Comparison of ENCODE assay signal across 8 cellular contexts in genomic region chr14:62162998-62163589, GRCh38.
DNase-seq lines count a peak whose midpoint lies in the region; ATAC-seq and TF ChIP-seq lines count a peak whose summit lies in the region.

No MANE protein-coding gene starts in this region.

- H3K9me2 ChIP-seq in hepatocyte (replicated peaks; ENCODE audit: insufficient read depth), result no peaks in the 10 kb centered on the region

- TF ChIP-seq CTCF in ascending aorta (IDR thresholded peaks at IDR 0.05), result peak in 2 of 3 experiments; percentile 28 to 54
- TF ChIP-seq CTCF in hepatocyte (IDR thresholded peaks at IDR 0.05; ENCODE audit: poor library complexity), result peak; percentile 88
- peak; percentile 12 to 65 for TF ChIP-seq CTCF in suprapubic skin (IDR thresholded peaks at IDR 0.05)

- H3K4me3 Mint-ChIP-seq in activated T-helper 17 cell treated with anti-CD3 and anti-CD28 coated beads, Interleukin-2, amount 50 U/mL, for 72 hours, result no peak overlapping the region

- no peaks in the 10 kb centered on the region for H3K36me3 Mint-ChIP-seq in activated T-helper 17 cell treated with anti-CD3 and anti-CD28 coated beads, Interleukin-2, amount 50 U/mL, for 72 hours (ENCODE audit: low read depth)

- intact Hi-C loops in Right ventricle myocardium inferior (cut with DNase I), result no loop called here
- intact Hi-C loops in cardiac septum (cut with DNase I), result no loop called here
- intact Hi-C loops in ascending aorta (cut with DNase I), result loop anchor here (10.0 kb wide), 1 partner anchor 1112 kb away; no protein-coding TSS in a partner anchor

- no peak for TF ChIP-seq POLR2A in suprapubic skin (IDR thresholded peaks at IDR 0.05)

- no peak for DNase-seq in Right ventricle myocardium inferior (ENCODE audit: missing footprints)
- DNase-seq in cardiac septum (ENCODE audit: low spot score), result no peak
- peak; percentile 72 for DNase-seq in NCI-H2107 (lab: John Stamatoyannopoulos, UW)
- no peak for DNase-seq in ascending aorta (ENCODE audit: low spot score in 2 of 2)
- DNase-seq in hepatocyte (ENCODE audit: low spot score), result peak; percentile 64
- no peak for DNase-seq in suprapubic skin (ENCODE audit: low spot score in 2 of 2)

- ATAC-seq in Right ventricle myocardium inferior (peak; percentile 54), HG02610 (IDR thresholded peaks at IDR 0.05; ENCODE audit: unreplicated experiment) (peak; percentile 45)
- no peak for ATAC-seq in activated T-helper 17 cell treated with anti-CD3 and anti-CD28 coated beads, Interleukin-2, amount 50 U/mL, for 72 hours (replicated peaks)

- H3K4me2 ChIP-seq in hepatocyte, result no peak overlapping the region

- TF ChIP-seq EP300 in suprapubic skin (IDR thresholded peaks at IDR 0.05), result no peak

- H3K27ac Mint-ChIP-seq in activated T-helper 17 cell treated with anti-CD3 and anti-CD28 coated beads, Interleukin-2, amount 50 U/mL, for 72 hours, result no peak overlapping the region

- H3K4me1 ChIP-seq in ascending aorta, result no peaks in the 10 kb centered on the region
- H3K4me1 ChIP-seq in hepatocyte (ENCODE audit: insufficient read depth), result no peaks in the 10 kb centered on the region
- no peaks in the 10 kb centered on the region for H3K4me1 ChIP-seq in suprapubic skin

- H4K20me1 ChIP-seq in hepatocyte (ENCODE audit: insufficient read depth, poor library complexity, severe bottlenecking), result no peaks in the 10 kb centered on the region

- H3K4me1 Mint-ChIP-seq in activated T-helper 17 cell treated with anti-CD3 and anti-CD28 coated beads, Interleukin-2, amount 50 U/mL, for 72 hours, result no peaks in the 10 kb centered on the region

- H3K27me3 ChIP-seq in ascending aorta (no peaks in the 10 kb centered on the region), hepatocyte (no peaks in the 10 kb centered on the region), suprapubic skin (no peaks in the 10 kb centered on the region)

- no peaks in the 10 kb centered on the region for H3K36me3 ChIP-seq in ascending aorta
- no peaks in the 10 kb centered on the region for H3K36me3 ChIP-seq in hepatocyte (replicated peaks; ENCODE audit: insufficient read depth, low read depth)
- no peaks in the 10 kb centered on the region for H3K36me3 ChIP-seq in suprapubic skin

- H3K4me3 ChIP-seq in ascending aorta, result no peak overlapping the region
- H3K4me3 ChIP-seq in hepatocyte, result no peak overlapping the region
- H3K4me3 ChIP-seq in suprapubic skin, result no peak overlapping the region

- H3K9me3 Mint-ChIP-seq in activated T-helper 17 cell treated with anti-CD3 and anti-CD28 coated beads, Interleukin-2, amount 50 U/mL, for 72 hours, result no peaks in the 10 kb centered on the region

- 18% methylated on average over 8 of the region's 8 CpGs for WGBS in hepatocyte (ENCODE audit: low lambda C conversion rate, missing lambda C conversion rate)
- WGBS in suprapubic skin, result 16% methylated on average over 8 of the region's 8 CpGs

- H2AFZ ChIP-seq in hepatocyte, result no peak overlapping the region

- no peaks in the 10 kb centered on the region for H3K79me2 ChIP-seq in hepatocyte

- H3K27me3 Mint-ChIP-seq in activated T-helper 17 cell treated with anti-CD3 and anti-CD28 coated beads, Interleukin-2, amount 50 U/mL, for 72 hours, result peaks cover 31% of the 10 kb centered on the region

- no peaks in the 10 kb centered on the region for H3K9me3 ChIP-seq in ascending aorta
- H3K9me3 ChIP-seq in hepatocyte (ENCODE audit: low read depth), result no peaks in the 10 kb centered on the region
- no peaks in the 10 kb centered on the region for H3K9me3 ChIP-seq in suprapubic skin

- H3K27ac ChIP-seq in ascending aorta (no peak overlapping the region), hepatocyte (no peak overlapping the region), suprapubic skin (no peak overlapping the region)

Comparison
In these comparisons a context has a peak if more than half of its experiments do, and no peak if none do; other contexts are left out.
1. DNase-seq: peak in NCI-H2107 (single experiment) and hepatocyte (single experiment); none in Right ventricle myocardium inferior (single experiment), cardiac septum (single experiment), ascending aorta (0 of 2) and suprapubic skin (0 of 2).
2. Peak in every context shown above with its lines, with median percentiles within 50 percentile points of each other: CTCF ChIP-seq.